Comparison of ENCODE assay signal across 9 cellular contexts in genomic region chr16:23948949-23949392, GRCh38.
A peak's percentile ranks its signal among the peaks of the same experiment; 100 is the strongest.
DNase-seq lines count a peak whose midpoint lies in the region; ATAC-seq, FAIRE-seq and TF ChIP-seq lines count a peak whose summit lies in the region.
"Had no signal": no experiment of that assay in that cellular context is flagged by ENCODE, and none has a peak within 500 bp of the region (broad histone marks: within the 10 kb centered on the region; RNA-seq: fewer than 3 reads in every experiment).

No MANE protein-coding gene starts in this region.

- no peaks in the 10 kb centered on the region for H3K27me3 Mint-ChIP-seq in activated CD4-positive, alpha-beta T cell treated with anti-CD3 and anti-CD28 coated beads for 36 hours
- no peaks in the 10 kb centered on the region for H3K27me3 Mint-ChIP-seq in activated naive CD8-positive, alpha-beta T cell

- POLR2A ChIA-PET in activated CD4-positive, alpha-beta T cell treated with anti-CD3 and anti-CD28 coated beads for 36 hours (lab: Charles Lee) = interaction anchor here (1.0 kb wide), 1 partner anchor 51 kb away, joined by 3 read pairs; no protein-coding TSS in a partner anchor

- peak; percentile 40 for ATAC-seq in activated CD4-positive, alpha-beta T cell treated with anti-CD3 and anti-CD28 coated beads for 36 hours
- ATAC-seq in stimulated activated effector memory CD8-positive, alpha-beta T cell treated with anti-CD3 and anti-CD28 coated beads, Interleukin-12 subunit alpha, Interleukin-12 subunit beta, amount 100 ng/mL, for 72 hours = peak; percentile 86
- ATAC-seq in HG02884 (IDR thresholded peaks at IDR 0.05; ENCODE audit: unreplicated experiment) = no peak

- H3K9me3 ChIP-seq in colonic mucosa = no peaks in the 10 kb centered on the region

- FAIRE-seq in H54 (lab: Jason Lieb, UNC) = no peak
- FAIRE-seq: endometrium had no signal

- peaks cover 93% of the 10 kb centered on the region for H3K4me1 Mint-ChIP-seq in activated CD4-positive, alpha-beta T cell treated with anti-CD3 and anti-CD28 coated beads for 36 hours
- H3K4me1 Mint-ChIP-seq in activated naive CD8-positive, alpha-beta T cell (ENCODE audit: low read depth) = peaks cover 99% of the 10 kb centered on the region
- H3K4me1 Mint-ChIP-seq in stimulated activated effector memory CD8-positive, alpha-beta T cell treated with anti-CD3 and anti-CD28 coated beads, Interleukin-12 subunit alpha, Interleukin-12 subunit beta, amount 100 ng/mL, for 72 hours = peaks cover 88% of the 10 kb centered on the region

- H3K9ac ChIP-seq in colonic mucosa (ENCODE audit: low read depth in 2 of 2, low read length in 2 of 2) = no peak overlapping the region

- peaks cover 6% of the 10 kb centered on the region for H3K36me3 Mint-ChIP-seq in activated CD4-positive, alpha-beta T cell treated with anti-CD3 and anti-CD28 coated beads for 36 hours (ENCODE audit: low read depth)
- H3K36me3 Mint-ChIP-seq in activated naive CD8-positive, alpha-beta T cell = peaks cover 3% of the 10 kb centered on the region
- H3K36me3 Mint-ChIP-seq in stimulated activated effector memory CD8-positive, alpha-beta T cell treated with anti-CD3 and anti-CD28 coated beads, Interleukin-12 subunit alpha, Interleukin-12 subunit beta, amount 100 ng/mL, for 72 hours = no peaks in the 10 kb centered on the region

- CTCF ChIA-PET in activated CD4-positive, alpha-beta T cell treated with anti-CD3 and anti-CD28 coated beads for 36 hours (lab: Charles Lee) = interaction anchor here (0.8 kb wide), 1 partner anchor 41 kb away, joined by 3 read pairs; no protein-coding TSS in a partner anchor

- TF ChIP-seq CTCF in colonic mucosa (IDR thresholded peaks at IDR 0.05) = no peak

- peak; percentile 67 for DNase-seq in NCI-H2029 treated with DMSO at 0.1 percent for 48 hours (lab: John Stamatoyannopoulos, UW)
- DNase-seq in activated CD4-positive, alpha-beta T cell treated with anti-CD3 and anti-CD28 coated beads for 36 hours = peak; percentile 69
- peak in 1 of 2 donors; percentile 62 for DNase-seq in stimulated activated effector memory CD8-positive, alpha-beta T cell treated with anti-CD3 and anti-CD28 coated beads, Interleukin-12 subunit alpha, Interleukin-12 subunit beta, amount 100 ng/mL, for 72 hours (ENCODE audit: low spot score in 2 of 2)
- DNase-seq in GM19240 (ENCODE audit: insufficient read length, low spot score) = no peak
- no peak for DNase-seq in colonic mucosa
- DNase-seq in H54 (ENCODE audit: insufficient read length, low spot score) = no peak

- H3K36me3 ChIP-seq in colonic mucosa = no peaks in the 10 kb centered on the region

- TF ChIP-seq POLR2A in H54 (IDR thresholded peaks at IDR 0.05; ENCODE audit: low read depth, low read length) = no peak

- no peaks in the 10 kb centered on the region for H3K4me1 ChIP-seq in colonic mucosa

- H3K9me3 Mint-ChIP-seq in activated CD4-positive, alpha-beta T cell treated with anti-CD3 and anti-CD28 coated beads for 36 hours (ENCODE audit: low read depth) = no peaks in the 10 kb centered on the region
- no peaks in the 10 kb centered on the region for H3K9me3 Mint-ChIP-seq in activated naive CD8-positive, alpha-beta T cell (ENCODE audit: low read depth)
- H3K9me3 Mint-ChIP-seq in stimulated activated effector memory CD8-positive, alpha-beta T cell treated with anti-CD3 and anti-CD28 coated beads, Interleukin-12 subunit alpha, Interleukin-12 subunit beta, amount 100 ng/mL, for 72 hours = no peaks in the 10 kb centered on the region

- H3K4me3 Mint-ChIP-seq in activated CD4-positive, alpha-beta T cell treated with anti-CD3 and anti-CD28 coated beads for 36 hours = peak overlapping the region; percentile 3
- H3K4me3 Mint-ChIP-seq in activated naive CD8-positive, alpha-beta T cell = peak overlapping the region; percentile 71
- peak overlapping the region; percentile 60 for H3K4me3 Mint-ChIP-seq in stimulated activated effector memory CD8-positive, alpha-beta T cell treated with anti-CD3 and anti-CD28 coated beads, Interleukin-12 subunit alpha, Interleukin-12 subunit beta, amount 100 ng/mL, for 72 hours

- no peaks in the 10 kb centered on the region for H3K27me3 ChIP-seq in colonic mucosa

- no peak overlapping the region for H3K4me3 ChIP-seq in colonic mucosa

- intact Hi-C loops in activated CD4-positive, alpha-beta T cell treated with anti-CD3 and anti-CD28 coated beads for 36 hours (cut with DNase I, micrococcal nuclease) = no loop called here
- intact Hi-C loops in colonic mucosa (cut with DNase I) = no loop called here

- peak overlapping the region; percentile 87 for H3K27ac Mint-ChIP-seq in activated CD4-positive, alpha-beta T cell treated with anti-CD3 and anti-CD28 coated beads for 36 hours
- H3K27ac Mint-ChIP-seq in activated naive CD8-positive, alpha-beta T cell = peak overlapping the region; percentile 94
- peak overlapping the region; percentile 80 for H3K27ac Mint-ChIP-seq in stimulated activated effector memory CD8-positive, alpha-beta T cell treated with anti-CD3 and anti-CD28 coated beads, Interleukin-12 subunit alpha, Interleukin-12 subunit beta, amount 100 ng/mL, for 72 hours

- H3K27ac ChIP-seq in colonic mucosa = no peak overlapping the region

Comparison
In these comparisons a context has a peak if more than half of its experiments do, and no peak if none do; other contexts are left out.
1. DNase-seq: peak in NCI-H2029 treated with DMSO at 0.1 percent for 48 hours (single experiment) and activated CD4-positive, alpha-beta T cell treated with anti-CD3 and anti-CD28 coated beads for 36 hours (single experiment); none in GM19240 (single experiment), colonic mucosa (single experiment) and H54 (single experiment).
2. H3K4me3 Mint-ChIP-seq: peak in every context shown above with its lines; median percentile 71 in activated naive CD8-positive, alpha-beta T cell; 60 in stimulated activated effector memory CD8-positive, alpha-beta T cell treated with anti-CD3 and anti-CD28 coated beads, Interleukin-12 subunit alpha, Interleukin-12 subunit beta, amount 100 ng/mL, for 72 hours; 3 in activated CD4-positive, alpha-beta T cell treated with anti-CD3 and anti-CD28 coated beads for 36 hours.
3. Peak in every context shown above with its lines, with median percentiles within 50 percentile points of each other: H3K27ac Mint-ChIP-seq.